Comparison of ENCODE assay signal across 8 cellular contexts in the genomic region with DNA sequence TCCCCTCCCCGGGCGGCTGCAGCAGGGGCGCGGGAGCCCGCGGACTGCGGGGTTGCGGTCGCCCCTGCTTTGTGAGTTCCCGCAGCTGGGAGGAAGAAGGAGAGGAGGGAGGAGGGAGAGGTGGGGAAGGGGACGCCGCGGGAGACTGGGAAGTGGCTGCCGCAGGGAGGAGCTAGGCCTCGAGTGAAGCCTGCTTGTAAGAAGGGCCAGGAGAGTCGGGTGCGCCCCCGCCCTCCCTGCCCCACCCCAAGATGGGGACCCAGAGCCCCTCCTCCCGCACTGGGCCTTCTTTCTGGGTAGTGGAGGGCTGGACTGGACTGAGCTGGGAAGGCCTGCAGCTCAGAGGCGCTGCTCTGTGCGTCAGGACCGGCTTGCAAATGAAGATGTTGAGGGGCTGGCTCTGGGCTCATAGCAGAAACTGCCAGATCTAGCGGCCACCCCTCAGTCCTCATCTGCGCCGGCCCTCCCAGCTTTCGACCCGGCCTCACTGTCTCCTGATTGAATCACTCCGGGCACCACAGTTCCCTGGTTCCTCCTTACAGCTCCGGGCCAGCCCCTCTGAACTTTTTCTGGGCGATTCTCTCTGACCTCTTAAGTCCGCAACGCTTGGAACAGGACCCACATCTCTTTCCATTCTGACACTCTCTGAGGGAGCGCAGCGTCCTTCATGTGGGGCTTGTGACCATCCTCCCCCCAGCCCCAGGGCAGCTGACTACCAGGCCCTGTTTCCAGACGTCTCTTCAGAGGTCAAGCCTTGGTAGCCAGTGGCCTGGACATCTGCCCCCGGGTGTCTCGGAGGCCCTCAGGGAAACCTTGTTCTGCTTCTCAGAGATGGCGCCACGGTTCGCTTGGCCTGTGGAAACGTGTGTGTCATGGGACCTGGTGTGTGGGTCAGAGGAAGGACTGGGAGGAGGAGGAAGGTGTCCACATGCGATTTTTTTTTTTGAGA. TPM values are rescaled to one million over a fixed set of nuclear protein-coding genes. Genes with fewer than 3 reads are reported as not detected.
DNase-seq lines count a peak whose midpoint lies in the region; ATAC-seq, FAIRE-seq and TF ChIP-seq lines count a peak whose summit lies in the region.

No MANE protein-coding gene starts in this region.

- no peaks in the 10 kb centered on the region for H3K9me3 Mint-ChIP-seq in T-cell

- no peak for FAIRE-seq in D721Med (lab: Jason Lieb, UNC)

- TF ChIP-seq CTCF in D721Med (IDR thresholded peaks at IDR 0.05; ENCODE audit: insufficient read depth, missing control alignments) (no peak), lung (IDR thresholded peaks at IDR 0.05; ENCODE audit: control extremely low read depth, extremely low read depth) (no peak)

- POLR2A ChIA-PET in T-cell (lab: Charles Lee) = no interaction called here

- DNase-seq in D721Med (ENCODE audit: insufficient read length, low spot score) (peak; percentile 41), T-cell (peak in 4 of 34 experiments; percentile 10 to 25 (median 18)), epidermal melanocyte (ENCODE audit: insufficient read length, low spot score) (peak; percentile 66), lung (ENCODE audit: low spot score) (peak; percentile 68), superior temporal gyrus (ENCODE audit: extremely low spot score) (peak; percentile 63), H4 (ENCODE audit: low spot score) (no peak)

- H3K9me3 ChIP-seq in lung (ENCODE audit: control insufficient read depth in 2 of 2, insufficient read depth in 1 of 2, low read length in 1 of 2) = no peaks in the 10 kb centered on the region

- H3K27me3 Mint-ChIP-seq in T-cell = peaks cover 0 to 7% of the 10 kb centered on the region in 2 donors

- CTCF ChIA-PET in T-cell (lab: Charles Lee) = interaction anchor here in 1 of 2 donors (1.1 kb wide), 1 partner anchor 340 kb away, joined by 4 read pairs; no protein-coding TSS in a partner anchor

- WGBS in lung, 2 donors = 23 to 30% methylated on average over 33 to 42 of the region's 42 CpGs

- H3K4me1 Mint-ChIP-seq in T-cell = peaks cover 12 to 20% (median 18%) of the 10 kb centered on the region in 3 donors

- H3K4me1 ChIP-seq in lung (ENCODE audit: control insufficient read depth in 2 of 2, insufficient read depth in 2 of 2, low read length in 2 of 2) = peaks cover 0 to 14% of the 10 kb centered on the region in 2 donors

- H3K4me3 Mint-ChIP-seq in T-cell = peak overlapping the region; percentile 73 to 83 (median 78)

- ATAC-seq in HG03095 (IDR thresholded peaks at IDR 0.05; ENCODE audit: unreplicated experiment) (peak; percentile 19), T-cell (replicated peaks in 1 of 4) (peak in 3 of 4 experiments; percentile 8 to 35 (median 21)), lung (ENCODE audit: insufficient read depth, low FRiP score) (peak; percentile 61), HG02759 (IDR thresholded peaks at IDR 0.05; ENCODE audit: unreplicated experiment) (no peak)

- no peaks in the 10 kb centered on the region for H3K27me3 ChIP-seq in lung (ENCODE audit: control insufficient read depth, insufficient read depth)

- peak overlapping the region; percentile 83 to 90 for H3K27ac Mint-ChIP-seq in T-cell

- no peaks in the 10 kb centered on the region for H3K36me3 ChIP-seq in lung (ENCODE audit: control insufficient read depth in 2 of 2, insufficient read depth in 2 of 2, low read length in 2 of 2)

- no peaks in the 10 kb centered on the region for H3K36me3 Mint-ChIP-seq in T-cell

- peak overlapping the region; percentile 95 to 98 for H3K27ac ChIP-seq in lung (ENCODE audit: low read depth in 1 of 2, low read length in 1 of 2)

- peak overlapping the region; percentile 62 for H3K4me3 ChIP-seq in lung

RNA-seq across cellular contexts. Expression of gene SERPINH1, which starts 21.9 kb away (rescaled TPM):
- 10 to 100 TPM in 3 of 5 donors, 1 to 10 TPM in 2; 5.2 to 16.4 (median 13.9) TPM for total RNA-seq in T-cell
- 100 to 1,000 TPM; 234 to 585 TPM for total RNA-seq in lung
- 100 to 1,000 TPM; 112 to 340 TPM for polyA plus RNA-seq in lung
- total RNA-seq in H4 (2014; rRNA removed; shearing (Covaris generic)) = 986 and 1,416 TPM in 2 replicates

RNA-seq across cellular contexts. Expression of gene GDPD5, which starts 58.2 kb away (rescaled TPM):
- total RNA-seq in T-cell = 10 to 100 TPM; 31.4 to 81.3 (median 70.9) TPM
- 10 to 100 TPM; 15.9 to 24.7 TPM for total RNA-seq in lung
- 1 to 10 TPM; 6.2 to 8.2 TPM for polyA plus RNA-seq in lung
- total RNA-seq in H4 (2014; rRNA removed; shearing (Covaris generic)) = 6.8 and 8.0 TPM in 2 replicates

Comparison
In these comparisons a context has a peak if more than half of its experiments do, and no peak if none do; other contexts are left out.
1. RNA of gene SERPINH1, which starts 21.9 kb away (total RNA-seq): 986 to 1,416 TPM in H4 and 234 to 585 TPM in lung; 5.2 to 16.4 TPM in T-cell; every median in the first group is over 10 times any median in the second.